Comparison of ENCODE assay signal across 8 cellular contexts in the genomic region with DNA sequence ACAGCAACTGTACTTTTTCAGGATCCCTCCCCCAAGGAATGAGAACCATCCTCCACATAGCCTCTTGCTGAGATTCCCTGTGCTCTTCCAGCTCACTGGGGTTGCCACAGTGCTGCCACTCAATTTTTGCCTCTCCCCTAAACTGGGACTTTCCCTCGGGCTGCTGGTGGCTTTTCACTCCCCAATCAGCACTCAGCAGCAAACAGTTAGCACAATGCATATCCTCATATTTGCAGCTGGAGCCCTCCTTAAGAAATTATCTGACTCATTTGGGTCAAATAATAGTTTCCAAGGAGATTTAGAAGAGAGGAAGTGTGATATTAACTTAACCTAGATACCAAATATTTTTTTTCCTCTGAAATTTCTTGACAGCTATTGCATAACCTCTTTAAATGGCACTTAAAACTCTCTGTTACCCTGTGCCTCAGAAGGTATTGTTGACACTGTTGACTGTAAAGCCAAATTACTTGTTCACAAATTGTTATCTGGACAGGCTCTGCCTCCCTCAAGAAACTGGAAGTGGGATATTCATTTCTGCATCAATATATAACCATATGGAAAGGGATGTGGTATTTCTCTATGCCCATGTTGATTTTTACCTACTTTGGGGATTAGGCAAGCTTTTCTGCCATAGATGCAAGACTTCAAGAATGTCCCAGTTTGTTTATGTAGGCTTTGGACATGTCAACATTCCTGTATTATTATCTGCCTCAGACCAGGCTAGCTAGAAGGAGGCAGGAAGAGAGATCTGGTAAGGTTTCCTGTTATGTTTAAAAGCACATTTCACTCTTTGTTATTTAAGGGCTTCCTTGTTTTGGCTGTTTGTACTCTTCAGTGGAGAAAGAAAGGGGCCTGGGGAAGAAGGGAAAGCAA. TPM values are rescaled to one million over a fixed set of nuclear protein-coding genes. Genes with fewer than 3 reads are reported as not detected.
DNase-seq lines count a peak whose midpoint lies in the region; ATAC-seq and TF ChIP-seq lines count a peak whose summit lies in the region.

No MANE protein-coding gene starts in this region.

- peak overlapping the region; percentile 88 for H3K27ac Mint-ChIP-seq in nephron progenitor cell

- intact Hi-C loops in colonic mucosa (cut with DNase I): no loop called here

- H3K36me3 Mint-ChIP-seq in nephron progenitor cell (ENCODE audit: low read depth): peaks cover 92% of the 10 kb centered on the region

- H3K9me3 Mint-ChIP-seq in nephron progenitor cell: no peaks in the 10 kb centered on the region

- no peaks in the 10 kb centered on the region for H3K27me3 ChIP-seq in colonic mucosa

- peak overlapping the region; percentile 8 for H3K4me3 Mint-ChIP-seq in nephron progenitor cell

- peak; percentile 66 for ATAC-seq in GM18520 (IDR thresholded peaks at IDR 0.05; ENCODE audit: unreplicated experiment)
- peak; percentile 80 for ATAC-seq in HG02623 (IDR thresholded peaks at IDR 0.05; ENCODE audit: unreplicated experiment)

- TF ChIP-seq CTCF in nephron progenitor cell (IDR thresholded peaks at IDR 0.05): no peak
- no peak for TF ChIP-seq CTCF in colonic mucosa (IDR thresholded peaks at IDR 0.05)

- H3K4me1 ChIP-seq in colonic mucosa: no peaks in the 10 kb centered on the region

- no peaks in the 10 kb centered on the region for H3K36me3 ChIP-seq in colonic mucosa

- peaks cover 71% of the 10 kb centered on the region for H3K4me1 Mint-ChIP-seq in nephron progenitor cell

- peak overlapping the region in 1 of 2 donors; percentile 14 for H3K9ac ChIP-seq in colonic mucosa (ENCODE audit: low read depth in 2 of 2, low read length in 2 of 2)

- DNase-seq in RPMI7951 (ENCODE audit: low read depth): peak; percentile 68
- DNase-seq in dermis blood vessel endothelial cell: peak; percentile 93
- DNase-seq in nephron progenitor cell: no peak
- no peak for DNase-seq in colonic mucosa
- DNase-seq in NCI-H524 treated with DMSO at 0.1 percent for 48 hours (lab: John Stamatoyannopoulos, UW): no peak
- DNase-seq in substantia nigra (lab: John Stamatoyannopoulos, UW): no peak

- H3K27me3 Mint-ChIP-seq in nephron progenitor cell (ENCODE audit: low read depth, poor library complexity): no peaks in the 10 kb centered on the region

- H3K9me3 ChIP-seq in colonic mucosa: no peaks in the 10 kb centered on the region

- no peak overlapping the region for H3K4me3 ChIP-seq in colonic mucosa

- H3K27ac ChIP-seq in colonic mucosa (no peak overlapping the region), substantia nigra (ENCODE audit: low read depth, low read length, poor library complexity, severe bottlenecking) (no peak overlapping the region)

RNA-seq across cellular contexts. Expression of a gene that starts 58.0 kb away (rescaled TPM):
- 90.5 and 95.3 TPM in 2 replicates for total RNA-seq in RPMI7951 (2014; rRNA removed; shearing (Covaris generic))
- 160 and 179 TPM in 2 replicates for total RNA-seq in dermis blood vessel endothelial cell
- total RNA-seq in colonic mucosa: 100 to 1,000 TPM; 114 to 134 TPM

Comparison
In these comparisons a context has a peak if more than half of its experiments do, and no peak if none do; other contexts are left out.
1. DNase-seq: peak in RPMI7951 (single experiment) and dermis blood vessel endothelial cell (single experiment); none in nephron progenitor cell (single experiment), colonic mucosa (single experiment), NCI-H524 treated with DMSO at 0.1 percent for 48 hours (single experiment) and substantia nigra (0 of 49).